Comparison of ENCODE assay signal across 8 cellular contexts in the genomic region with DNA sequence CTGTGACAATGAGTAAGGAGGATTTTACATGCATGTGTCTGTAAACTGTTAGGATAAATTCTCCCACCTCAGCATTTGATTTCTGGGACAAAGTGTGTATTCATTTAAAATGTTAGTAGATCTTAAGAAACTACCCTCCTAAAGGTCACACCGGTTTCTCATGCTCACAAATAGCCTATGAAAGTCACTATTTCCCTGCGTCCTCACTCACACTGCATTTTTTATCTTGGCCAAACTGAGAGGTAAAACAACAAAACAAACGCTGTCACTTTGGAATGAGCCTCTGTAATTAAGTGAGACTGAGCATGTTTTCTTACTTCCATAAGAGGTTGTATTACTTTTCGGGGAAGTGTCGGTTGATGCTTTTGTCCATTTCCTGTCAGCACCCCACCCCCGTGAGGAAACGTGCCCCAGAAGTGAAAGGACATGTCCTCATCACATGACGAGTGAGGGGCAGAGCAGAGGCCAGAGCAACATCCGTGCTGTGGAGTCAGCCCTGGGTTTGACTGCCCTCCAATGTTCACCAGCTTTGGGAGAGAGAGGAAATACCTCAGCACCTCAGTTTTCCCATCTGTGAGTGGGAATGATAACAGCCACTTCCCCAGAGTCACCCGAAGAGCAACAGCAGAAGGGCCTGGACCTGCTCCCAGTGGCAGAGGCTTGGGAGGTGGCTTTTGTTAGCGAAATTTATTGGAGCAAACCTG. TPM values are rescaled to one million over a fixed set of nuclear protein-coding genes. Genes with fewer than 3 reads are reported as not detected.
DNase-seq lines count a peak whose midpoint lies in the region; ATAC-seq and TF ChIP-seq lines count a peak whose summit lies in the region.

No MANE protein-coding gene starts in this region.

- H3K36me3 Mint-ChIP-seq in CD8-positive, alpha-beta T cell: peaks cover 58% of the 10 kb centered on the region

- H3K36me3 ChIP-seq in CD8-positive, alpha-beta T cell (ENCODE audit: insufficient read depth, low read length): no peaks in the 10 kb centered on the region
- peaks cover 0 to 6% (median 0%) of the 10 kb centered on the region in 3 donors for H3K36me3 ChIP-seq in skeletal muscle tissue (ENCODE audit: control insufficient read depth in 3 of 3, insufficient read depth in 3 of 3, low read length in 3 of 3)

- peak overlapping the region; percentile 96 for H3K27ac Mint-ChIP-seq in CD8-positive, alpha-beta T cell

- POLR2A ChIA-PET in CD8-positive, alpha-beta T cell (lab: Charles Lee): interaction anchor here (0.6 kb wide), 1 partner anchor 44 kb away, joined by 4 read pairs; no protein-coding TSS in a partner anchor

- no peaks in the 10 kb centered on the region for H3K27me3 Mint-ChIP-seq in CD8-positive, alpha-beta T cell (ENCODE audit: low read depth)

- peaks cover 86% of the 10 kb centered on the region for H3K4me1 Mint-ChIP-seq in CD8-positive, alpha-beta T cell (ENCODE audit: low read depth)

- ATAC-seq in CD8-positive, alpha-beta T cell: no peak
- ATAC-seq in GM21360 (IDR thresholded peaks at IDR 0.05; ENCODE audit: unreplicated experiment): peak; percentile 34
- ATAC-seq in HG03571 (IDR thresholded peaks at IDR 0.05; ENCODE audit: unreplicated experiment): peak; percentile 45
- ATAC-seq in Right ventricle myocardium inferior: peak; percentile 48

- peaks cover 72% of the 10 kb centered on the region for H3K4me1 ChIP-seq in CD8-positive, alpha-beta T cell (ENCODE audit: insufficient read depth, low read length)
- peaks cover 77 to 78% (median 78%) of the 10 kb centered on the region in 3 donors for H3K4me1 ChIP-seq in skeletal muscle tissue (ENCODE audit: control insufficient read depth in 3 of 3, insufficient read depth in 3 of 3, low read length in 3 of 3)

- CTCF ChIA-PET in CD8-positive, alpha-beta T cell (lab: Charles Lee): interaction anchor here (1.3 to 6.0 kb wide), 2 partner anchors 10 to 131 kb away, joined by 3 to 32 read pairs; no protein-coding TSS in a partner anchor

- H3K27me3 ChIP-seq in CD8-positive, alpha-beta T cell (ENCODE audit: insufficient read depth, low read length): no peaks in the 10 kb centered on the region
- H3K27me3 ChIP-seq in skeletal muscle tissue (ENCODE audit: control insufficient read depth in 3 of 3, insufficient read depth in 3 of 3, low read length in 3 of 3): no peaks in the 10 kb centered on the region

- peak in 6 of 7 experiments; percentile 36 to 71 (median 46) for DNase-seq in CD8-positive, alpha-beta T cell
- DNase-seq in activated T-cell treated with anti-CD3 and anti-CD28 coated beads for 24 hours (ENCODE audit: low read depth) (peak; percentile 48), Right ventricle myocardium inferior (ENCODE audit: missing footprints) (peak; percentile 85), GOT3 (lab: John Stamatoyannopoulos, UW) (no peak), COLO668 (lab: John Stamatoyannopoulos, UW; ENCODE audit: unreplicated experiment) (no peak)

- TF ChIP-seq CTCF in CD8-positive, alpha-beta T cell (IDR thresholded peaks at IDR 0.05): no peak

- H3K27ac ChIP-seq in CD8-positive, alpha-beta T cell (ENCODE audit: low read depth, low read length): peak overlapping the region; percentile 87
- H3K27ac ChIP-seq in skeletal muscle tissue (ENCODE audit: low read depth, low read length): peak overlapping the region; percentile 94

- no peaks in the 10 kb centered on the region for H3K9me3 ChIP-seq in CD8-positive, alpha-beta T cell (ENCODE audit: low read length)
- H3K9me3 ChIP-seq in skeletal muscle tissue (ENCODE audit: control insufficient read depth in 3 of 3, low read length in 3 of 3): no peaks in the 10 kb centered on the region

- intact Hi-C loops in CD8-positive, alpha-beta T cell (cut with DNase I, micrococcal nuclease): loop anchor here (5.0 to 10.0 kb wide), 7 partner anchors 53 to 1658 kb away; a partner anchor contains a TSS
- intact Hi-C loops in Right ventricle myocardium inferior (cut with DNase I): loop anchor here (2.0 to 5.0 kb wide), 3 partner anchors 40 to 132 kb away; no protein-coding TSS in a partner anchor

- H3K9me3 Mint-ChIP-seq in CD8-positive, alpha-beta T cell: no peaks in the 10 kb centered on the region

- peak overlapping the region; percentile 33 for H3K4me3 ChIP-seq in CD8-positive, alpha-beta T cell (ENCODE audit: low read depth, low read length)
- peak overlapping the region in 1 of 3 donors; percentile 10 for H3K4me3 ChIP-seq in skeletal muscle tissue (ENCODE audit: low read length in 3 of 3)

- peak overlapping the region in 2 of 3 donors; percentile 0 to 2 for H3K9ac ChIP-seq in skeletal muscle tissue (ENCODE audit: low read depth in 1 of 3, low read length in 3 of 3)

- H3K4me3 Mint-ChIP-seq in CD8-positive, alpha-beta T cell: peak overlapping the region; percentile 79

RNA-seq across cellular contexts. Expression of a gene that starts 3.1 kb away (rescaled TPM):
- 100 to 1,000 TPM; 191 to 195 TPM for total RNA-seq in CD8-positive, alpha-beta T cell
- total RNA-seq in Right ventricle myocardium inferior (121 TPM), skeletal muscle tissue (238 TPM)

Comparison
In these comparisons a context has a peak if more than half of its experiments do, and no peak if none do; other contexts are left out.
1. DNase-seq: peak in CD8-positive, alpha-beta T cell (6 of 7), activated T-cell treated with anti-CD3 and anti-CD28 coated beads for 24 hours (single experiment) and Right ventricle myocardium inferior (single experiment); none in GOT3 (single experiment) and COLO668 (single experiment).